Comparison of ENCODE assay signal across 9 cellular contexts in genomic region chr11:27718853-27719574, GRCh38. TPM values are rescaled to one million over a fixed set of nuclear protein-coding genes. Genes with fewer than 3 reads are reported as not detected.
DNase-seq lines count a peak whose midpoint lies in the region; ATAC-seq and TF ChIP-seq lines count a peak whose summit lies in the region.
"Had no signal": no experiment of that assay in that cellular context is flagged by ENCODE, and none has a peak within 500 bp of the region (broad histone marks: within the 10 kb centered on the region; RNA-seq: fewer than 3 reads in every experiment).

No MANE protein-coding gene starts in this region.

- TF ChIP-seq POLR2A in breast epithelium (IDR thresholded peaks at IDR 0.05), result no peak

- H3K27ac Mint-ChIP-seq in activated naive CD8-positive, alpha-beta T cell, result no peak overlapping the region
- no peak overlapping the region for H3K27ac Mint-ChIP-seq in activated naive CD8-positive, alpha-beta T cell treated with anti-CD3 and anti-CD28 coated beads, Interleukin-2, amount 50 U/mL, for 24 hours

- peaks cover 4% of the 10 kb centered on the region for H3K36me3 Mint-ChIP-seq in activated naive CD8-positive, alpha-beta T cell
- peaks cover 10% of the 10 kb centered on the region for H3K36me3 Mint-ChIP-seq in activated naive CD8-positive, alpha-beta T cell treated with anti-CD3 and anti-CD28 coated beads, Interleukin-2, amount 50 U/mL, for 24 hours (ENCODE audit: low read depth)

- intact Hi-C loops in breast epithelium (cut with DNase I; ENCODE audit: low total_unique reads) (no loop called here), aorta (cut with DNase I) (no loop called here)

- H3K27me3 ChIP-seq in breast epithelium (peaks cover 0 to 50% of the 10 kb centered on the region in 2 donors), aorta (ENCODE audit: control insufficient read depth in 1 of 2, insufficient read depth in 2 of 2, low read length in 1 of 2) (no peaks in the 10 kb centered on the region)

- in situ Hi-C loops in GM13976 (cut with MboI; ENCODE audit: low sequenced_read_pairs, unreplicated experiment), result loop anchor here (25.0 kb wide), 2 partner anchors 393 to 818 kb away; partner anchors contain the start of genes KIF18A and METTL15

- H3K9me3 ChIP-seq in breast epithelium (no peaks in the 10 kb centered on the region), aorta (ENCODE audit: control insufficient read depth, low read length) (no peaks in the 10 kb centered on the region)

- no peak for TF ChIP-seq CTCF in breast epithelium (IDR thresholded peaks at IDR 0.05)
- TF ChIP-seq CTCF in GM13976 (IDR thresholded peaks at IDR 0.05; ENCODE audit: borderline replicate concordance, control extremely low read depth, extremely low read depth, insufficient read depth, missing control alignments), result no peak

- DNase-seq in activated naive CD8-positive, alpha-beta T cell treated with anti-CD3 and anti-CD28 coated beads, Interleukin-2, amount 50 U/mL, for 24 hours, result no peak
- DNase-seq in breast epithelium (ENCODE audit: low spot score in 2 of 2), result no peak
- DNase-seq in left lobe of liver (ENCODE audit: low spot score), result no peak
- DNase-seq in aorta, result peak; percentile 52 to 78
- DNase-seq in SW 1271 (lab: John Stamatoyannopoulos, UW), result no peak
- no peak for DNase-seq in GM13976 (ENCODE audit: low spot score)

- peaks cover 46% of the 10 kb centered on the region for H3K27me3 Mint-ChIP-seq in activated naive CD8-positive, alpha-beta T cell
- H3K27me3 Mint-ChIP-seq in activated naive CD8-positive, alpha-beta T cell treated with anti-CD3 and anti-CD28 coated beads, Interleukin-2, amount 50 U/mL, for 24 hours, result peaks cover 61% of the 10 kb centered on the region

- WGBS in aorta, 2 donors, result 0 to 1% methylated on average over 53 to 57 of the region's 57 CpGs

- peaks cover 17% of the 10 kb centered on the region for H3K4me1 Mint-ChIP-seq in activated naive CD8-positive, alpha-beta T cell (ENCODE audit: low read depth)
- peaks cover 4% of the 10 kb centered on the region for H3K4me1 Mint-ChIP-seq in activated naive CD8-positive, alpha-beta T cell treated with anti-CD3 and anti-CD28 coated beads, Interleukin-2, amount 50 U/mL, for 24 hours

- H3K27ac ChIP-seq in breast epithelium (no peak overlapping the region), aorta (ENCODE audit: low read depth in 1 of 2, low read length in 2 of 2) (no peak overlapping the region)

- peak overlapping the region; percentile 68 for H3K4me3 Mint-ChIP-seq in activated naive CD8-positive, alpha-beta T cell
- no peak overlapping the region for H3K4me3 Mint-ChIP-seq in activated naive CD8-positive, alpha-beta T cell treated with anti-CD3 and anti-CD28 coated beads, Interleukin-2, amount 50 U/mL, for 24 hours
- H3K4me3 Mint-ChIP-seq: T-helper 1 cell treated with Interleukin-12 subunit alpha and Interleukin-12 subunit beta and Interleukin-4 antibody, amounts not matched to agents 30 μg/mL and 1 μg/mL, for 36 hours had no signal

- peak overlapping the region; percentile 36 to 66 (median 43) for H3K4me3 ChIP-seq in breast epithelium
- H3K4me3 ChIP-seq in aorta (ENCODE audit: low read length in 2 of 2), result peak overlapping the region in 1 of 2 donors; percentile 2

- H3K36me3 ChIP-seq in breast epithelium, result no peaks in the 10 kb centered on the region
- H3K36me3 ChIP-seq in aorta (ENCODE audit: control insufficient read depth in 1 of 2, insufficient read depth in 2 of 2, low read length in 1 of 2), result no peaks in the 10 kb centered on the region

- no peak for ATAC-seq in activated naive CD8-positive, alpha-beta T cell treated with anti-CD3 and anti-CD28 coated beads, Interleukin-2, amount 50 U/mL, for 24 hours
- peak; percentile 48 for ATAC-seq in left lobe of liver
- ATAC-seq in aorta (ENCODE audit: low FRiP score), result peak; percentile 73
- no peak for ATAC-seq in GM19023 (IDR thresholded peaks at IDR 0.05; ENCODE audit: unreplicated experiment)

- no peaks in the 10 kb centered on the region for H3K9me3 Mint-ChIP-seq in activated naive CD8-positive, alpha-beta T cell (ENCODE audit: low read depth)
- peaks cover 19% of the 10 kb centered on the region for H3K9me3 Mint-ChIP-seq in activated naive CD8-positive, alpha-beta T cell treated with anti-CD3 and anti-CD28 coated beads, Interleukin-2, amount 50 U/mL, for 24 hours

- H3K4me1 ChIP-seq in breast epithelium (peaks cover 0 to 8% of the 10 kb centered on the region in 2 donors), aorta (ENCODE audit: control insufficient read depth in 1 of 2, insufficient read depth in 2 of 2, low read length in 2 of 2) (no peaks in the 10 kb centered on the region)

RNA-seq across cellular contexts. Expression of gene BDNF, which starts 18.8 kb away (rescaled TPM):
- under 1 TPM in 2 of 3 donors, not detected in 1; 0.44 to 0.66 TPM for total RNA-seq in breast epithelium
- 0.05 TPM for total RNA-seq in left lobe of liver
- 1 to 10 TPM in 1 of 2 donors, under 1 TPM in 1; 0.75 to 6.2 TPM for total RNA-seq in aorta
- polyA plus RNA-seq in aorta, result 1 to 10 TPM; 1.1 to 1.9 TPM

Comparison
In these comparisons a context has a peak if more than half of its experiments do, and no peak if none do; other contexts are left out.
1. ATAC-seq: peak in left lobe of liver (single experiment) and aorta (single experiment); none in activated naive CD8-positive, alpha-beta T cell treated with anti-CD3 and anti-CD28 coated beads, Interleukin-2, amount 50 U/mL, for 24 hours (single experiment) and GM19023 (single experiment).
2. DNase-seq: peak in aorta (2 of 2); none in activated naive CD8-positive, alpha-beta T cell treated with anti-CD3 and anti-CD28 coated beads, Interleukin-2, amount 50 U/mL, for 24 hours (single experiment), breast epithelium (0 of 2), left lobe of liver (single experiment), SW 1271 (0 of 2) and GM13976 (single experiment).